In the genomic region with DNA sequence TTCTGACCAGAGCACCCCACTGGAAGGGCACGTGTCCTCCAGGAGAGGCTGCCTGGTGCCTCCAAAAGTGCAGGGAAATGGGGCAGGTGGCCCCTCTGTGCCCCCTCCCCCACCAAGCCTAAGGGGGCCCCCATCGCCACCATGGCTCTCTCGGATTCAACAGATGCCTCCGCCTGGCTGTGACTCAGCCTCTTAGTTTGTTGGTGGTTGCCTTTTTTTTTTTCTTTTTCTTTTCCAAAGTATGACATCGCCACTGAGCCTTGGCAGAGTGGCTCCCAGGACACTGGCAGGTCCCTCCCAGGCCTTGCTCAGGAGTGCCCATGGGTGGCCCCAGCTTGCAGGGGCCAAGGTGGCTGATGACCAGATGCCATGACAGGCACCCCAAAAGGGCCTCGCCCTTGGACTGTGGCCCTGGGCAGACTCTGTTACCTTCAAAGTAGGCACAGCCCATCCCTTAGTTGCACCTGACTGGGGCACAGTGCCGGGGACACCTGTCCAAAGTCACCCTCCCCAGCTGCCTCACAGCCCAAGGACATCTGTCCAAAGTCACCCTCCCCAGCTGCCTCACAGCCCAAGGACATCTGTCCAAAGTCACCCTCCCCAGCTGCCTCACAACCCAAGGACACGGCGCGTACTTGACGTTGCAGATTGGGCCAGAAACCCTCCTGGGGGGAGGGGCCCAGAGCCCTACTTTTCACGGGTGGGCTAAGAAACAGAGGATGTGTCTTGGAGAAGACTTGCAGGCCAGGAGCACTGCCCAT, we compare ENCODE assay signal across 24 cellular contexts. TPM values are rescaled to one million over a fixed set of nuclear protein-coding genes. Genes with fewer than 3 reads are reported as not detected.
A peak's percentile ranks its signal among the peaks of the same experiment; 100 is the strongest.
DNase-seq lines count a peak whose midpoint lies in the region; ATAC-seq, FAIRE-seq and TF ChIP-seq lines count a peak whose summit lies in the region.
"Had no signal": no experiment of that assay in that cellular context is flagged by ENCODE, and none has a peak within 500 bp of the region (broad histone marks: within the 10 kb centered on the region; RNA-seq: fewer than 3 reads in every experiment).

No MANE protein-coding gene starts in this region.

- H3K27me3 Mint-ChIP-seq in activated naive CD8-positive, alpha-beta T cell treated with anti-CD3 and anti-CD28 coated beads, Interleukin-2, amount 50 U/mL, for 24 hours, result no peaks in the 10 kb centered on the region
- H3K27me3 Mint-ChIP-seq: activated T-cell treated with anti-CD3 and anti-CD28 coated beads, Interleukin-2, amount 50 U/mL, for 24 hours had no signal

- H3K79me2 ChIP-seq in HepG2 (ENCODE audit: insufficient read depth, low read length) (no peaks in the 10 kb centered on the region), PC-3 (ENCODE audit: low read length) (no peaks in the 10 kb centered on the region)

- H3K4me3 Mint-ChIP-seq in activated naive CD8-positive, alpha-beta T cell treated with anti-CD3 and anti-CD28 coated beads, Interleukin-2, amount 50 U/mL, for 24 hours, result no peak overlapping the region
- H3K4me3 Mint-ChIP-seq: activated CD4-positive, alpha-beta memory T cell treated with anti-CD3 and anti-CD28 coated beads, Interleukin-2, amount 10 ng/mL, durations not matched to agents 7 days and 5 days; activated T-cell treated with anti-CD3 and anti-CD28 coated beads, Interleukin-2, amount 50 U/mL, for 24 hours; CD8-positive, alpha-beta T cell; mesothelial cell of epicardium had no signal

- H3K27ac Mint-ChIP-seq in activated naive CD8-positive, alpha-beta T cell treated with anti-CD3 and anti-CD28 coated beads, Interleukin-2, amount 50 U/mL, for 24 hours, result no peak overlapping the region
- H3K27ac Mint-ChIP-seq: activated CD4-positive, alpha-beta memory T cell treated with anti-CD3 and anti-CD28 coated beads, Interleukin-2, amount 10 ng/mL, durations not matched to agents 7 days and 5 days; activated T-cell treated with anti-CD3 and anti-CD28 coated beads, Interleukin-2, amount 50 U/mL, for 24 hours; CD8-positive, alpha-beta T cell; mesothelial cell of epicardium had no signal

- peaks cover 16 to 45% of the 10 kb centered on the region in 2 experiments; a peak in 3 of 5 replicates for H3K27me3 ChIP-seq in HepG2 (ENCODE audit: control insufficient read depth in 1 of 2, insufficient read depth in 2 of 2, low read length in 2 of 2)
- no peaks in the 10 kb centered on the region for H3K27me3 ChIP-seq in right lobe of liver
- H3K27me3 ChIP-seq in PC-3 (ENCODE audit: low read length), result no peaks in the 10 kb centered on the region
- H3K27me3 ChIP-seq in tibial artery, result peaks cover 0 to under 1% of the 10 kb centered on the region in 2 donors
- 0 out of 2 replicates have a peak, but pooled peaks cover 6% of the 10 kb centered on the region for H3K27me3 ChIP-seq in HAP-1 (ENCODE audit: low read depth)
- H3K27me3 ChIP-seq: upper lobe of right lung had no signal

- ATAC-seq in HepG2, result no peak
- no peak for ATAC-seq in right lobe of liver
- ATAC-seq in PC-3, result peak; percentile 9
- no peak for ATAC-seq in activated naive CD8-positive, alpha-beta T cell treated with anti-CD3 and anti-CD28 coated beads, Interleukin-2, amount 50 U/mL, for 24 hours
- ATAC-seq: activated naive CD4-positive, alpha-beta T cell treated with anti-CD3 and anti-CD28 coated beads, Interleukin-2, amount 50 U/mL, for 72 hours; CD8-positive, alpha-beta T cell; upper lobe of right lung had no signal

- in situ Hi-C loops in HepG2 (cut with HindIII; ENCODE audit: extremely low pct_ligation_motif_present, low pct_unique_long_range_greater_than_20kb), result no loop called here
- in situ Hi-C loops in HAP-1 (cut with MboI; ENCODE audit: low sequenced_read_pairs), result no loop called here

- H3K27ac ChIP-seq in HepG2 (ENCODE audit: extremely low read length, insufficient read depth, low read length), result no peak overlapping the region
- H3K27ac ChIP-seq in right lobe of liver, result no peak overlapping the region
- no peak overlapping the region for H3K27ac ChIP-seq in PC-3 (ENCODE audit: low read length)
- no peak overlapping the region for H3K27ac ChIP-seq in tibial artery
- H3K27ac ChIP-seq: upper lobe of right lung had no signal

- H3K9me2 ChIP-seq in PC-3 (replicated peaks; ENCODE audit: low read length), result no peaks in the 10 kb centered on the region

- H3K4me1 ChIP-seq in HepG2 (ENCODE audit: insufficient read depth, low read length) (peaks cover 13% of the 10 kb centered on the region), right lobe of liver (no peaks in the 10 kb centered on the region), PC-3 (ENCODE audit: insufficient read depth, low read length) (no peaks in the 10 kb centered on the region), tibial artery (peaks cover 0 to 16% (median 11%) of the 10 kb centered on the region in 4 donors), HAP-1 (no peaks in the 10 kb centered on the region)
- H3K4me1 ChIP-seq: upper lobe of right lung had no signal

- 38% methylated on average over 9 of the region's 12 CpGs for WGBS in HepG2 (ENCODE audit: low lambda C conversion rate)
- 68% methylated on average over 3 of the region's 12 CpGs for WGBS in right lobe of liver (ENCODE audit: insufficient coverage, low coverage, low lambda C conversion rate, missing lambda C conversion rate)

- H3K36me3 Mint-ChIP-seq in activated naive CD8-positive, alpha-beta T cell treated with anti-CD3 and anti-CD28 coated beads, Interleukin-2, amount 50 U/mL, for 24 hours (ENCODE audit: low read depth), result no peaks in the 10 kb centered on the region
- H3K36me3 Mint-ChIP-seq: activated naive CD4-positive, alpha-beta T cell treated with anti-CD3 and anti-CD28 coated beads, Interleukin-2, amount 50 U/mL, for 72 hours; CD8-positive, alpha-beta T cell; mesothelial cell of epicardium had no signal

- TF ChIP-seq CTCF in HepG2 (CRISPR knock-in tag; IDR thresholded peaks at IDR 0.05), result no peak
- TF ChIP-seq CTCF in right lobe of liver (IDR thresholded peaks at IDR 0.05), result no peak
- TF ChIP-seq CTCF in PC-3 (conservative IDR thresholded peaks at IDR 0.05; ENCODE audit: low read depth, low read length), result no peak
- no peak for TF ChIP-seq CTCF in fibroblast of mammary gland (conservative IDR thresholded peaks at IDR 0.05; ENCODE audit: control insufficient read depth, insufficient read depth, low read depth, low read length)
- no peak for TF ChIP-seq CTCF in tibial artery (IDR thresholded peaks at IDR 0.05)

- H3F3A ChIP-seq in PC-3 (ENCODE audit: low read length, unreplicated experiment), result no peaks in the 10 kb centered on the region

- H2AFZ ChIP-seq in HepG2 (ENCODE audit: low read length) (no peak overlapping the region), PC-3 (ENCODE audit: low read length) (no peak overlapping the region)

- H3K9me3 ChIP-seq in HepG2 (ENCODE audit: low read length) (no peaks in the 10 kb centered on the region), right lobe of liver (no peaks in the 10 kb centered on the region), PC-3 (ENCODE audit: low read length) (no peaks in the 10 kb centered on the region), tibial artery (no peaks in the 10 kb centered on the region), HAP-1 (no peaks in the 10 kb centered on the region)
- H3K9me3 ChIP-seq: upper lobe of right lung had no signal

- FAIRE-seq in HepG2 (lab: Jason Lieb, UNC), result no peak
- FAIRE-seq: GM12892 had no signal

- no peaks in the 10 kb centered on the region for H3K4me1 Mint-ChIP-seq in activated naive CD8-positive, alpha-beta T cell treated with anti-CD3 and anti-CD28 coated beads, Interleukin-2, amount 50 U/mL, for 24 hours
- H3K4me1 Mint-ChIP-seq: activated CD4-positive, alpha-beta memory T cell treated with anti-CD3 and anti-CD28 coated beads, Interleukin-2, amount 10 ng/mL, durations not matched to agents 7 days and 5 days; mesothelial cell of epicardium had no signal

- no TSS peak for BruUV-seq in HepG2 (replicated peaks; lab: Mats Ljungman, UMichigan)
- BruUV-seq in PC-3 (replicated peaks; lab: Mats Ljungman, UMichigan), result no TSS peak

- no peak overlapping the region for H3K4me3 ChIP-seq in HepG2 (replicated peaks in 1 of 3; ENCODE audit: insufficient read depth in 1 of 3, low read depth in 2 of 3, low read length in 3 of 3)
- H3K4me3 ChIP-seq in right lobe of liver, result no peak overlapping the region
- no peak overlapping the region for H3K4me3 ChIP-seq in PC-3 (ENCODE audit: low read length)
- H3K4me3 ChIP-seq in fibroblast of mammary gland (ENCODE audit: control insufficient read depth, low read depth, low read length), result no peak overlapping the region
- H3K4me3 ChIP-seq in tibial artery, result no peak overlapping the region
- no peak overlapping the region for H3K4me3 ChIP-seq in HAP-1
- H3K4me3 ChIP-seq: upper lobe of right lung had no signal

- intact Hi-C loops in HepG2 (cut with micrococcal nuclease; ENCODE audit: unreplicated experiment), result no loop called here
- intact Hi-C loops in right lobe of liver (cut with DNase I), result no loop called here
- intact Hi-C loops in PC-3 (cut with micrococcal nuclease), result no loop called here
- intact Hi-C loops in tibial artery (cut with DNase I; ENCODE audit: low total_unique reads), result no loop called here

- no peaks in the 10 kb centered on the region for H3K36me3 ChIP-seq in HepG2 (replicated peaks in 1 of 2; ENCODE audit: control insufficient read depth in 1 of 2, insufficient read depth in 2 of 2, low read length in 2 of 2)
- no peaks in the 10 kb centered on the region for H3K36me3 ChIP-seq in right lobe of liver
- H3K36me3 ChIP-seq in PC-3 (ENCODE audit: low read depth, low read length), result no peaks in the 10 kb centered on the region
- H3K36me3 ChIP-seq in tibial artery, result peaks cover 0 to 6% (median 0%) of the 10 kb centered on the region in 3 donors
- no peaks in the 10 kb centered on the region for H3K36me3 ChIP-seq in HAP-1 (replicated peaks)
- H3K36me3 ChIP-seq: upper lobe of right lung had no signal

- CTCF ChIA-PET in HepG2 (lab: Yijun Ruan, JAX; ENCODE audit: low intra/inter-chr PET ratio, low total read pairs) (no interaction called here), PC-3 (lab: Charles Lee) (no interaction called here)

- POLR2A ChIA-PET in HepG2 (lab: Yijun Ruan, JAX), result no interaction called here
- POLR2A ChIA-PET in PC-3 (lab: Charles Lee; ENCODE audit: unreplicated experiment), result no interaction called here

- no peak overlapping the region for H3K9ac ChIP-seq in HepG2 (ENCODE audit: insufficient read depth, low read depth, low read length)
- H3K9ac ChIP-seq in PC-3 (ENCODE audit: low read length), result no peak overlapping the region

- TF ChIP-seq RAD21 in HepG2 (CRISPR knock-in tag; IDR thresholded peaks at IDR 0.05), result no peak

- no peaks in the 10 kb centered on the region for H3K9me3 Mint-ChIP-seq in activated naive CD8-positive, alpha-beta T cell treated with anti-CD3 and anti-CD28 coated beads, Interleukin-2, amount 50 U/mL, for 24 hours
- H3K9me3 Mint-ChIP-seq: activated CD4-positive, alpha-beta memory T cell treated with anti-CD3 and anti-CD28 coated beads, Interleukin-2, amount 10 ng/mL, durations not matched to agents 7 days and 5 days; activated naive CD4-positive, alpha-beta T cell treated with anti-CD3 and anti-CD28 coated beads, Interleukin-2, amount 50 U/mL, for 72 hours; activated T-cell treated with anti-CD3 and anti-CD28 coated beads, Interleukin-2, amount 50 U/mL, for 24 hours; CD8-positive, alpha-beta T cell; mesothelial cell of epicardium had no signal

- TF ChIP-seq EP300 in HepG2 (IDR thresholded peaks at IDR 0.05; ENCODE audit: low read depth in 2 of 2, low read length in 2 of 2) (no peak), HepG2 (CRISPR knock-in tag; IDR thresholded peaks at IDR 0.05; ENCODE audit: borderline replicate concordance) (no peak)

- no peak overlapping the region for H3K4me2 ChIP-seq in HepG2 (ENCODE audit: low read depth, low read length)
- H3K4me2 ChIP-seq in PC-3 (ENCODE audit: low read length), result no peak overlapping the region

- TF ChIP-seq POLR2A in HepG2 (IDR thresholded peaks at IDR 0.05; ENCODE audit: insufficient read depth in 1 of 2, low read depth in 2 of 2, low read length in 2 of 2), result no peak
- no peak for TF ChIP-seq POLR2A in right lobe of liver (IDR thresholded peaks at IDR 0.05)

- H4K20me1 ChIP-seq in HepG2 (ENCODE audit: insufficient read depth, low read length), result peaks cover 7% of the 10 kb centered on the region; the same call in 1 of the 2 replicates
- no peaks in the 10 kb centered on the region for H4K20me1 ChIP-seq in PC-3 (ENCODE audit: low read length)

- DNase-seq in HepG2 (ENCODE audit: low spot score) (no peak), right lobe of liver (no peak), PC-3 (peak; percentile 28), fibroblast of mammary gland (ENCODE audit: low read depth) (peak; percentile 21), tibial artery (no peak), HAP-1 (ENCODE audit: low spot score in 2 of 2) (no peak)
- no peak for DNase-seq in activated naive CD8-positive, alpha-beta T cell treated with anti-CD3 and anti-CD28 coated beads, Interleukin-2, amount 50 U/mL, for 24 hours
- DNase-seq in central memory CD4-positive, alpha-beta T cell, result no peak
- DNase-seq: activated CD4-positive, alpha-beta memory T cell treated with anti-CD3 and anti-CD28 coated beads, Interleukin-2, amount 10 ng/mL, durations not matched to agents 7 days and 5 days; activated T-cell treated with anti-CD3 and anti-CD28 coated beads, Interleukin-2, amount 50 U/mL, for 24 hours; CD8-positive, alpha-beta T cell; effector CD8-positive, alpha-beta T cell; GDM1; hippocampal formation; kidney glomerular epithelial cell; NCI-H1092; NK-92 treated with Interleukin-12 subunit alpha and Interleukin-12 subunit beta, amount 100 ng/mL, for 24 hours; stimulated activated naive CD4-positive, alpha-beta T cell treated with Interleukin-2 at 50 U/mL for 16 hours; T-helper 1 cell; upper lobe of right lung had no signal

RNA-seq across cellular contexts. Expression of a gene that starts 29.6 kb away (rescaled TPM):
- total RNA-seq in HepG2 (2016; rRNA removed; fragmentation: Illumina TruSeq; extraction: Trizol) (not detected in 2 replicates), right lobe of liver (under 1 TPM in 1 of 6 experiments, not detected in 5; 0.06 TPM), PC-3 (2014; rRNA removed) (0.55 and 4.3 TPM in 2 replicates)
- not detected in 2 replicates for total RNA-seq in HepG2 (2016; cell fraction: cytosol; rRNA removed; fragmentation: Illumina TruSeq; extraction: Trizol; ENCODE audit: low read depth)
- not detected in 2 replicates for total RNA-seq in HepG2 (2016; cell fraction: insoluble cytoplasmic fraction; rRNA removed; fragmentation: Illumina TruSeq; extraction: Trizol)
- not detected in 2 replicates for total RNA-seq in HepG2 (2016; cell fraction: membrane; rRNA removed; fragmentation: Illumina TruSeq; extraction: Trizol)
- not detected in 2 replicates for total RNA-seq in HepG2 (2016; cell fraction: nucleus; rRNA removed; fragmentation: Illumina TruSeq; extraction: Trizol)
- 0.01 TPM in 1 of 2 replicates, not detected in the other for polyA plus RNA-seq in HepG2 (2011; rRNA removed)
- polyA plus RNA-seq in HepG2 (2011; cell fraction: cytosol; rRNA removed), result not detected in 2 replicates
- polyA plus RNA-seq in HepG2 (2011; cell fraction: nucleus; rRNA removed), result not detected in 2 replicates
- not detected in 2 replicates for polyA plus RNA-seq in HepG2 (2012)
- polyA plus RNA-seq in HepG2 (2016; cell fraction: cytosol; fragmentation: Illumina TruSeq; extraction: Trizol; ENCODE audit: low read depth), result not detected in 2 replicates
- not detected in 2 replicates for polyA plus RNA-seq in HepG2 (2016; cell fraction: insoluble cytoplasmic fraction; fragmentation: Illumina TruSeq; extraction: Trizol; ENCODE audit: low read depth)
- polyA plus RNA-seq in HepG2 (2016; cell fraction: membrane; fragmentation: Illumina TruSeq; extraction: Trizol; ENCODE audit: low read depth), result not detected in 2 replicates
- not detected in 2 replicates for polyA plus RNA-seq in HepG2 (2016; cell fraction: nucleus; fragmentation: Illumina TruSeq; extraction: Trizol; ENCODE audit: insufficient read depth, low read depth)
- polyA minus RNA-seq in HepG2 (2011; rRNA and poly(A)+ RNA removed; ENCODE audit: low replicate concordance), result 17.0 TPM in 1 of 2 replicates, not detected in the other
- 0.10 TPM in 1 of 2 replicates, not detected in the other for polyA minus RNA-seq in HepG2 (2011; cell fraction: cytosol; rRNA and poly(A)+ RNA removed)
- polyA minus RNA-seq in HepG2 (2011; cell fraction: nucleus; rRNA and poly(A)+ RNA removed), result 0.25 TPM in 1 of 2 replicates, not detected in the other
- total RNA-seq: renal cortical epithelial cell had no signal

RNA-seq across cellular contexts. Expression of a gene that starts 31.9 kb away (rescaled TPM):
- total RNA-seq in HepG2 (2016; rRNA removed; fragmentation: Illumina TruSeq; extraction: Trizol), result 15.1 and 16.0 TPM in 2 replicates
- 4.7 and 13.7 TPM in 2 replicates for total RNA-seq in HepG2 (2016; cell fraction: cytosol; rRNA removed; fragmentation: Illumina TruSeq; extraction: Trizol; ENCODE audit: low read depth)
- 13.4 and 18.2 TPM in 2 replicates for total RNA-seq in HepG2 (2016; cell fraction: insoluble cytoplasmic fraction; rRNA removed; fragmentation: Illumina TruSeq; extraction: Trizol)
- total RNA-seq in HepG2 (2016; cell fraction: membrane; rRNA removed; fragmentation: Illumina TruSeq; extraction: Trizol), result 11.1 and 11.3 TPM in 2 replicates
- 12.0 and 13.2 TPM in 2 replicates for total RNA-seq in HepG2 (2016; cell fraction: nucleus; rRNA removed; fragmentation: Illumina TruSeq; extraction: Trizol)
- polyA plus RNA-seq in HepG2 (2011; rRNA removed), result 17.1 and 19.8 TPM in 2 replicates
- 12.3 and 17.8 TPM in 2 replicates for polyA plus RNA-seq in HepG2 (2011; cell fraction: cytosol; rRNA removed)
- polyA plus RNA-seq in HepG2 (2011; cell fraction: nucleus; rRNA removed), result 45.5 and 45.6 TPM in 2 replicates
- 11.8 and 15.4 TPM in 2 replicates for polyA plus RNA-seq in HepG2 (2012)
- polyA plus RNA-seq in HepG2 (2016; cell fraction: cytosol; fragmentation: Illumina TruSeq; extraction: Trizol; ENCODE audit: low read depth), result 5.9 and 6.8 TPM in 2 replicates
- 13.7 and 14.0 TPM in 2 replicates for polyA plus RNA-seq in HepG2 (2016; cell fraction: insoluble cytoplasmic fraction; fragmentation: Illumina TruSeq; extraction: Trizol; ENCODE audit: low read depth)
- polyA plus RNA-seq in HepG2 (2016; cell fraction: membrane; fragmentation: Illumina TruSeq; extraction: Trizol; ENCODE audit: low read depth), result 8.4 and 8.6 TPM in 2 replicates
- polyA plus RNA-seq in HepG2 (2016; cell fraction: nucleus; fragmentation: Illumina TruSeq; extraction: Trizol; ENCODE audit: insufficient read depth, low read depth), result 27.6 and 30.0 TPM in 2 replicates
- 28.6 and 32.9 TPM in 2 replicates for polyA minus RNA-seq in HepG2 (2011; rRNA and poly(A)+ RNA removed; ENCODE audit: low replicate concordance)
- polyA minus RNA-seq in HepG2 (2011; cell fraction: cytosol; rRNA and poly(A)+ RNA removed), result 5.3 and 7.2 TPM in 2 replicates
- polyA minus RNA-seq in HepG2 (2011; cell fraction: nucleus; rRNA and poly(A)+ RNA removed), result 33.6 and 36.6 TPM in 2 replicates
- total RNA-seq in right lobe of liver, result 10 to 100 TPM in 5 of 6 experiments, 1 to 10 TPM in 1; 6.8 to 14.1 (median 11.3) TPM
- 57.9 and 59.3 TPM in 2 replicates for total RNA-seq in PC-3 (2014; rRNA removed)

Comparison
In these comparisons a context has a peak if more than half of its experiments do, and no peak if none do; other contexts are left out.
1. DNase-seq: peak in PC-3 (single experiment) and fibroblast of mammary gland (single experiment); none in HepG2 (single experiment), right lobe of liver (0 of 3), activated naive CD8-positive, alpha-beta T cell treated with anti-CD3 and anti-CD28 coated beads, Interleukin-2, amount 50 U/mL, for 24 hours (single experiment), central memory CD4-positive, alpha-beta T cell (single experiment), tibial artery (0 of 2) and HAP-1 (0 of 2).